10 cellular contexts compared by ENCODE assay signal in genomic region chr12:104641862-104642261, GRCh38.
DNase-seq lines count a peak whose midpoint lies in the region; ATAC-seq and TF ChIP-seq lines count a peak whose summit lies in the region.
"Had no signal": no experiment of that assay in that cellular context is flagged by ENCODE, and none has a peak within 500 bp of the region (broad histone marks: within the 10 kb centered on the region; RNA-seq: fewer than 3 reads in every experiment).

No MANE protein-coding gene starts in this region.

- H3K27ac ChIP-seq in psoas muscle, result no peak overlapping the region

- WGBS in psoas muscle, 3 donors, result 58 to 75% (median 60%) methylated on average over 3 of the region's 3 CpGs

- ATAC-seq in GM18498 (IDR thresholded peaks at IDR 0.05; ENCODE audit: unreplicated experiment) (peak; percentile 93), GM21367 (IDR thresholded peaks at IDR 0.05; ENCODE audit: unreplicated experiment) (peak; percentile 84), HG03175 (IDR thresholded peaks at IDR 0.05; ENCODE audit: unreplicated experiment) (peak; percentile 98), esophagus mucosa (peak; percentile 57), psoas muscle (no peak)

- no peak for TF ChIP-seq CTCF in psoas muscle (IDR thresholded peaks at IDR 0.05)

- H3K4me1 ChIP-seq in psoas muscle, result no peaks in the 10 kb centered on the region

- no peak overlapping the region for H3K4me3 ChIP-seq in psoas muscle
- H3K4me3 ChIP-seq: heart right ventricle had no signal

- intact Hi-C loops in psoas muscle (cut with DNase I), result no loop called here

- H3K36me3 ChIP-seq in psoas muscle (ENCODE audit: insufficient read depth in 1 of 2, low read depth in 1 of 2), result no peaks in the 10 kb centered on the region

- H3K9me3 ChIP-seq in psoas muscle, result no peaks in the 10 kb centered on the region

- H3K27me3 ChIP-seq in psoas muscle (ENCODE audit: insufficient read depth in 3 of 3, low read length in 2 of 3), result no peaks in the 10 kb centered on the region
- H3K27me3 ChIP-seq: heart right ventricle had no signal

- DNase-seq in NCI-H2227 treated with DMSO at 0.1 percent for 48 hours (lab: John Stamatoyannopoulos, UW) (no peak), psoas muscle (no peak), NCI-H510A (lab: John Stamatoyannopoulos, UW) (no peak), NCI-H526 treated with DMSO at 0.1 percent for 48 hours (lab: John Stamatoyannopoulos, UW) (no peak)
- DNase-seq: heart right ventricle, T-helper 2 cell had no signal

Comparison
In these comparisons a context has a peak if more than half of its experiments do, and no peak if none do; other contexts are left out.
1. ATAC-seq: peak in GM18498 (single experiment), GM21367 (single experiment), HG03175 (single experiment) and esophagus mucosa (single experiment); none in psoas muscle (0 of 4).